Comparison of ENCODE assay signal across 11 cellular contexts in genomic region chr9:131714821-131715220, GRCh38. TPM values are rescaled to one million over a fixed set of nuclear protein-coding genes. Genes with fewer than 3 reads are reported as not detected.
DNase-seq lines count a peak whose midpoint lies in the region; FAIRE-seq and TF ChIP-seq lines count a peak whose summit lies in the region.
"Had no signal": no experiment of that assay in that cellular context is flagged by ENCODE, and none has a peak within 500 bp of the region (broad histone marks: within the 10 kb centered on the region; RNA-seq: fewer than 3 reads in every experiment).

No MANE protein-coding gene starts in this region.

- H3K4me1 ChIP-seq in Caco-2 (peaks cover 14% of the 10 kb centered on the region), ascending aorta (peaks cover 0 to 40% of the 10 kb centered on the region in 2 donors), kidney (ENCODE audit: control insufficient read depth in 1 of 2, insufficient read depth in 1 of 2, low read depth in 1 of 2, low read length in 2 of 2) (peaks cover 19 to 28% of the 10 kb centered on the region in 2 donors), skeletal muscle tissue (ENCODE audit: control insufficient read depth in 3 of 3, insufficient read depth in 3 of 3, low read length in 3 of 3) (peaks cover 34 to 50% (median 39%) of the 10 kb centered on the region in 3 donors)

- peaks cover 37% of the 10 kb centered on the region for H3K4me1 Mint-ChIP-seq in Caco-2 (ENCODE audit: low read depth, unreplicated experiment)

- H3K27ac ChIP-seq in ascending aorta (peak overlapping the region; percentile 80 to 89), kidney (ENCODE audit: low read depth in 2 of 2, low read length in 2 of 2) (peak overlapping the region; percentile 55 to 79), skeletal muscle tissue (ENCODE audit: low read depth, low read length) (peak overlapping the region; percentile 69)

- BruUV-seq in Caco-2 (replicated peaks; lab: Mats Ljungman, UMichigan): no TSS peak

- intact Hi-C loops in Caco-2 (cut with micrococcal nuclease; ENCODE audit: unreplicated experiment): no loop called here
- intact Hi-C loops in ascending aorta (cut with DNase I): loop anchor here (1.0 to 2.0 kb wide), 3 partner anchors 18 to 106 kb away; no protein-coding TSS in a partner anchor
- intact Hi-C loops in kidney (cut with DNase I): no loop called here

- H3K27me3 Mint-ChIP-seq in Caco-2 (ENCODE audit: insufficient read depth, unreplicated experiment): no peaks in the 10 kb centered on the region

- in situ Hi-C loops in KBM-7 (cut with MboI; ENCODE audit: low pct_unique_long_range_greater_than_20kb, low sequenced_read_pairs): no loop called here

- H3K27ac Mint-ChIP-seq in Caco-2 (ENCODE audit: unreplicated experiment): peak overlapping the region; percentile 77

- no peak for FAIRE-seq in kidney (lab: Jason Lieb, UNC)

- H3K9me3 ChIP-seq in Caco-2 (no peaks in the 10 kb centered on the region), ascending aorta (no peaks in the 10 kb centered on the region), kidney (ENCODE audit: control insufficient read depth in 1 of 2, low read length in 2 of 2) (no peaks in the 10 kb centered on the region), skeletal muscle tissue (ENCODE audit: control insufficient read depth in 3 of 3, low read length in 3 of 3) (no peaks in the 10 kb centered on the region)

- H3K27me3 ChIP-seq in Caco-2 (replicated peaks; ENCODE audit: control insufficient read depth, insufficient read depth, low read length): no peaks in the 10 kb centered on the region
- no peaks in the 10 kb centered on the region for H3K27me3 ChIP-seq in ascending aorta
- H3K27me3 ChIP-seq in skeletal muscle tissue (ENCODE audit: control insufficient read depth in 3 of 3, insufficient read depth in 3 of 3, low read length in 3 of 3): no peaks in the 10 kb centered on the region

- CTCF ChIA-PET in Caco-2 (lab: Charles Lee): interaction anchor here (0.6 kb wide), 1 partner anchor 73 kb away, joined by 5 read pairs; no protein-coding TSS in a partner anchor

- POLR2A ChIA-PET in Caco-2 (lab: Charles Lee): no interaction called here

- TF ChIP-seq CTCF in Caco-2 (IDR thresholded peaks at IDR 0.05; ENCODE audit: insufficient read depth in 1 of 2, low read depth in 1 of 2, low read length in 1 of 2, severe bottlenecking in 1 of 2, unreplicated experiment in 1 of 2): no peak
- TF ChIP-seq CTCF in ascending aorta (IDR thresholded peaks at IDR 0.05): no peak
- no peak for TF ChIP-seq CTCF in kidney (IDR thresholded peaks at IDR 0.05; ENCODE audit: borderline replicate concordance, extremely low read depth, insufficient read depth)

- no peak overlapping the region for H3K4me3 Mint-ChIP-seq in Caco-2 (ENCODE audit: unreplicated experiment)

- DNase-seq in Caco-2 (no peak), ascending aorta (ENCODE audit: low spot score in 2 of 2) (no peak), kidney (no peak), GM03348 (ENCODE audit: low spot score) (no peak), NCI-H1105 treated with DMSO at 0.1 percent for 48 hours (lab: John Stamatoyannopoulos, UW) (no peak), KBM-7 (no peak), NCI-H1048 (lab: John Stamatoyannopoulos, UW) (no peak)
- DNase-seq: NCI-H446 treated with DMSO at 0.1 percent for 48 hours, SIG-M5 had no signal

- peaks cover 39% of the 10 kb centered on the region for H3K36me3 Mint-ChIP-seq in Caco-2 (ENCODE audit: insufficient read depth, unreplicated experiment)

- H3K4me3 ChIP-seq in Caco-2 (ENCODE audit: low read depth, low read length): no peak overlapping the region
- no peak overlapping the region for H3K4me3 ChIP-seq in ascending aorta
- H3K4me3 ChIP-seq in kidney (ENCODE audit: low read length in 2 of 2): no peak overlapping the region
- H3K4me3 ChIP-seq in skeletal muscle tissue (ENCODE audit: low read length in 3 of 3): no peak overlapping the region

- H3K9me3 Mint-ChIP-seq in Caco-2 (ENCODE audit: unreplicated experiment): no peaks in the 10 kb centered on the region
- H3K9me3 Mint-ChIP-seq: activated naive CD4-positive, alpha-beta T cell treated with anti-CD3 and anti-CD28 coated beads, Interleukin-2, amount 50 U/mL, for 72 hours had no signal

- H3K9ac ChIP-seq in kidney (ENCODE audit: low read length in 2 of 2) (no peak overlapping the region), skeletal muscle tissue (ENCODE audit: low read depth in 1 of 3, low read length in 3 of 3) (peak overlapping the region in 1 of 3 donors; percentile 25)

- peaks cover 1% of the 10 kb centered on the region; the same call in 1 of the 2 replicates for H3K36me3 ChIP-seq in Caco-2 (ENCODE audit: control insufficient read depth, insufficient read depth, low read length)
- no peaks in the 10 kb centered on the region for H3K36me3 ChIP-seq in ascending aorta
- no peaks in the 10 kb centered on the region for H3K36me3 ChIP-seq in kidney (ENCODE audit: control insufficient read depth in 1 of 2, insufficient read depth in 2 of 2, low read length in 2 of 2)
- peaks cover 0 to 2% (median 0%) of the 10 kb centered on the region in 3 donors for H3K36me3 ChIP-seq in skeletal muscle tissue (ENCODE audit: control insufficient read depth in 3 of 3, insufficient read depth in 3 of 3, low read length in 3 of 3)

RNA-seq across cellular contexts. Expression of gene RAPGEF1, which starts 25.1 kb away (rescaled TPM):
- total RNA-seq in Caco-2 (2022) (71.5 and 75.4 TPM in 2 replicates), ascending aorta (95.5 TPM), kidney (79.7 TPM), skeletal muscle tissue (19.8 TPM)
- 15.5 TPM for polyA plus RNA-seq in kidney (ENCODE audit: insufficient read depth, low read depth, low replicate concordance)
